Comparison of ENCODE assay signal across 1 cellular context in genomic region chr9:126642009-126642744, GRCh38.
TF ChIP-seq lines count a peak whose summit lies in the region.

No MANE protein-coding gene starts in this region.

TF ChIP-seq in WTC11, 78 proteins besides CTCF, POLR2A, EP300 and RAD21 (continued from another document):
- TF ChIP-seq ARID4B (CRISPR knock-in tag; IDR thresholded peaks at IDR 0.05; ENCODE audit: borderline replicate concordance): no peak
- TF ChIP-seq GABPB1 (CRISPR knock-in tag; IDR thresholded peaks at IDR 0.05): no peak
- no peak for TF ChIP-seq NFYB (CRISPR knock-in tag; conservative IDR thresholded peaks at IDR 0.05; ENCODE audit: low read depth)
- TF ChIP-seq TEAD1 (CRISPR knock-in tag; IDR thresholded peaks at IDR 0.05): no peak
- TF ChIP-seq FOXP1 (CRISPR knock-in tag; IDR thresholded peaks at IDR 0.05; ENCODE audit: borderline replicate concordance): no peak
- TF ChIP-seq MXD4 (CRISPR knock-in tag; IDR thresholded peaks at IDR 0.05; ENCODE audit: borderline replicate concordance): no peak
- TF ChIP-seq GTF2I (CRISPR knock-in tag; conservative IDR thresholded peaks at IDR 0.05): no peak
- no peak for TF ChIP-seq ATF3 (CRISPR knock-in tag; conservative IDR thresholded peaks at IDR 0.05)
- TF ChIP-seq USF2 (CRISPR knock-in tag; IDR thresholded peaks at IDR 0.05): no peak
